ENCODE assay signal across 30 cellular contexts in genomic region chr7:39613577-39613976, GRCh38. TPM values are rescaled to one million over a fixed set of nuclear protein-coding genes. Genes with fewer than 3 reads are reported as not detected.
DNase-seq lines count a peak whose midpoint lies in the region; ATAC-seq, FAIRE-seq and TF ChIP-seq lines count a peak whose summit lies in the region.
"Had no signal": no experiment of that assay in that cellular context is flagged by ENCODE, and none has a peak within 500 bp of the region (broad histone marks: within the 10 kb centered on the region; RNA-seq: fewer than 3 reads in every experiment).

No MANE protein-coding gene starts in this region.

- no peaks in the 10 kb centered on the region for H3K9me1 ChIP-seq in endothelial cell of umbilical vein (replicated peaks; ENCODE audit: control insufficient read depth, extremely low read depth, insufficient read depth, low read length)

- 87 to 100% methylated on average over 2 to 4 of the region's 4 CpGs for WGBS in transverse colon (ENCODE audit: low coverage in 1 of 2), 2 donors

- DNase-seq in EL (peak; percentile 61), RWPE2 (ENCODE audit: low spot score) (no peak), endothelial cell of umbilical vein (ENCODE audit: low read depth, low spot score) (peak; percentile 79), myocyte (ENCODE audit: low read depth) (peak; percentile 13), transverse colon (no peak)
- no peak for DNase-seq in stimulated activated CD4-positive, alpha-beta T cell treated with anti-CD3 and anti-CD28 coated beads, Interleukin-1b, Interleukin-23, amount 100 ng/mL, for 48 hours
- no peak for DNase-seq in activated naive CD4-positive, alpha-beta T cell treated with Interleukin-2 at 50 U/mL for 16 hours
- DNase-seq: activated CD4-positive, alpha-beta T cell treated with anti-CD3 and anti-CD28 coated beads for 48 hours; activated T-cell treated with anti-CD3 and anti-CD28 coated beads, Interleukin-2, amount 50 U/mL, for 4 hours; BE2C; body of pancreas; CD8-positive, alpha-beta memory T cell; DMS153; GDM1; hippocampal formation; mesendoderm; naive B cell; NCI-H1694; NCI-H2171; NCI-H524 treated with DMSO at 0.1 percent for 48 hours; NK-92 treated with Interleukin-12 subunit alpha and Interleukin-12 subunit beta, amount 100 ng/mL, for 24 hours; nucleus accumbens; SHP77; small intestine; stimulated activated CD8-positive, alpha-beta memory T cell treated with anti-CD3 and anti-CD28 coated beads, Interleukin-4, amount 100 ng/mL, for 48 hours; stimulated activated naive CD8-positive, alpha-beta T cell treated with anti-CD3 and anti-CD28 coated beads, Interleukin-15, amount 100 ng/mL, for 72 hours; WERI-Rb-1 had no signal

- TF ChIP-seq POLR2A in endothelial cell of umbilical vein (IDR thresholded peaks at IDR 0.05; ENCODE audit: low read depth, low read length) (peak; percentile 44), transverse colon (IDR thresholded peaks at IDR 0.05) (no peak)

- in situ Hi-C loops in transverse colon (cut with MboI; ENCODE audit: low pct_ligation_motif_present in 1 of 4, low pct_unique_long_range_greater_than_20kb in 1 of 4, low sequenced_read_pairs in 3 of 4): no loop called here

- ATAC-seq in RWPE2 (ENCODE audit: low read depth) (peak; percentile 69), GM19324 (IDR thresholded peaks at IDR 0.05; ENCODE audit: low FRiP score, unreplicated experiment) (no peak)
- ATAC-seq: activated T-cell treated with anti-CD3 and anti-CD28 coated beads, Interleukin-2, amount 50 U/mL, for 4 hours; body of pancreas; left lobe of liver; stimulated activated naive CD8-positive, alpha-beta T cell treated with anti-CD3 and anti-CD28 coated beads, Interleukin-15, amount 100 ng/mL, for 72 hours had no signal

- intact Hi-C loops in endothelial cell of umbilical vein (cut with micrococcal nuclease): loop anchor here (1.0 kb wide), 1 partner anchor 10 kb away; the partner anchor contains the start of gene RALA
- intact Hi-C loops in transverse colon (cut with DNase I; ENCODE audit: low total_unique reads): no loop called here

- H3K9ac ChIP-seq in endothelial cell of umbilical vein (replicated peaks; ENCODE audit: extremely low read depth, insufficient read depth, low read length): peak overlapping the region; percentile 44

- peaks cover 3% of the 10 kb centered on the region for H3K9me3 ChIP-seq in RWPE2 (ENCODE audit: severe bottlenecking)
- H3K9me3 ChIP-seq in endothelial cell of umbilical vein (replicated peaks; ENCODE audit: control insufficient read depth, insufficient read depth, low read length): no peaks in the 10 kb centered on the region
- H3K9me3 ChIP-seq in transverse colon: no peaks in the 10 kb centered on the region
- H3K9me3 ChIP-seq: BE2C, body of pancreas had no signal

- TF ChIP-seq CTCF in RWPE2 (IDR thresholded peaks at IDR 0.05; ENCODE audit: poor library complexity, severe bottlenecking) (no peak), endothelial cell of umbilical vein (IDR thresholded peaks at IDR 0.05; ENCODE audit: extremely low read depth in 1 of 2, insufficient read depth in 1 of 2, low read depth in 1 of 2, low read length in 2 of 2) (no peak), transverse colon (IDR thresholded peaks at IDR 0.05) (no peak)

- peak; percentile 65 for FAIRE-seq in endothelial cell of umbilical vein (lab: Jason Lieb, UNC)
- FAIRE-seq: frontal cortex, small intestine had no signal

- dilution Hi-C loops in endothelial cell of umbilical vein (cut with MboI; ENCODE audit: extremely low pct_ligation_motif_present, low sequenced_read_pairs): no loop called here

- H4K20me1 ChIP-seq in endothelial cell of umbilical vein (replicated peaks; ENCODE audit: control insufficient read depth, extremely low read depth, insufficient read depth, low read length): no peaks in the 10 kb centered on the region

- H3K4me1 ChIP-seq in RWPE2 (ENCODE audit: insufficient read depth, poor library complexity, severe bottlenecking): peaks cover 35% of the 10 kb centered on the region
- H3K4me1 ChIP-seq in endothelial cell of umbilical vein (ENCODE audit: control insufficient read depth, extremely low read depth, insufficient read depth, low read length): peaks cover 60% of the 10 kb centered on the region
- peaks cover 0 to 6% (median 0%) of the 10 kb centered on the region in 4 donors for H3K4me1 ChIP-seq in transverse colon

- H3K79me2 ChIP-seq in endothelial cell of umbilical vein (ENCODE audit: control insufficient read depth, insufficient read depth, low read length): no peaks in the 10 kb centered on the region

- H3K36me3 ChIP-seq in RWPE2 (ENCODE audit: low read depth) (no peaks in the 10 kb centered on the region), endothelial cell of umbilical vein (ENCODE audit: control insufficient read depth in 2 of 2, extremely low read depth in 1 of 2, insufficient read depth in 2 of 2, low read length in 2 of 2) (no peaks in the 10 kb centered on the region), transverse colon (no peaks in the 10 kb centered on the region)
- H3K36me3 ChIP-seq: BE2C, WERI-Rb-1 had no signal

- H3K4me3 ChIP-seq in RWPE2 (ENCODE audit: severe bottlenecking) (no peak overlapping the region), endothelial cell of umbilical vein (replicated peaks in 1 of 3; ENCODE audit: insufficient read depth in 1 of 3, low read depth in 1 of 3, low read length in 3 of 3) (no peak overlapping the region), transverse colon (no peak overlapping the region)
- H3K4me3 ChIP-seq: body of pancreas had no signal

- H3K4me2 ChIP-seq in endothelial cell of umbilical vein (ENCODE audit: insufficient read depth, low read length): peak overlapping the region; percentile 53

- no peak for TF ChIP-seq EP300 in transverse colon (IDR thresholded peaks at IDR 0.05; ENCODE audit: low read depth)

- H3K27ac ChIP-seq in RWPE2 (ENCODE audit: poor library complexity, severe bottlenecking): peak overlapping the region; percentile 63
- H3K27ac ChIP-seq in endothelial cell of umbilical vein (ENCODE audit: insufficient read depth, low read depth, low read length): peak overlapping the region; percentile 89
- no peak overlapping the region for H3K27ac ChIP-seq in transverse colon
- H3K27ac ChIP-seq: body of pancreas, WERI-Rb-1 had no signal

- BruUV-seq in endothelial cell of umbilical vein (replicated peaks; lab: Mats Ljungman, UMichigan): no TSS peak

- no peak overlapping the region for H2AFZ ChIP-seq in endothelial cell of umbilical vein (ENCODE audit: low read depth, low read length)

- H3K27me3 ChIP-seq in RWPE2 (ENCODE audit: insufficient read depth, poor library complexity, severe bottlenecking): no peaks in the 10 kb centered on the region
- H3K27me3 ChIP-seq in endothelial cell of umbilical vein (ENCODE audit: control insufficient read depth in 2 of 2, insufficient read depth in 2 of 2, low read length in 2 of 2): no peaks in the 10 kb centered on the region
- H3K27me3 ChIP-seq in transverse colon: peaks cover 12% of the 10 kb centered on the region
- H3K27me3 ChIP-seq: BE2C, body of pancreas had no signal

- POLR2A ChIA-PET in endothelial cell of umbilical vein (lab: Charles Lee): interaction anchor here (0.9 to 1.5 kb wide), 5 partner anchors 9 to 33 kb away, joined by 4 to 13 read pairs (median 6); partner anchors contain the start of gene RALA

- CTCF ChIA-PET in endothelial cell of umbilical vein (lab: Charles Lee): interaction anchor here (1.0 to 10.5 kb wide), 8 partner anchors 9 to 96 kb away, joined by 3 to 134 read pairs (median 4); partner anchors contain the start of gene RALA

TF ChIP-seq in endothelial cell of umbilical vein, 7 proteins besides CTCF, POLR2A, EP300 and RAD21:
- TF ChIP-seq FOS (IDR thresholded peaks at IDR 0.05; ENCODE audit: borderline replicate concordance, insufficient read depth, low read length): peak; percentile 81
- TF ChIP-seq MYC (IDR thresholded peaks at IDR 0.05; ENCODE audit: low read depth, low read length): no peak
- no peak for TF ChIP-seq POLR2AphosphoS5 (IDR thresholded peaks at IDR 0.05; ENCODE audit: insufficient read depth, low read depth, low read length)
- no peak for TF ChIP-seq MAX (IDR thresholded peaks at IDR 0.05; ENCODE audit: insufficient read depth, insufficient read length)
- TF ChIP-seq GATA2 (IDR thresholded peaks at IDR 0.05; ENCODE audit: insufficient read depth, insufficient read length, low read depth, low read length): peak; percentile 90
- TF ChIP-seq JUN (IDR thresholded peaks at IDR 0.05; ENCODE audit: borderline replicate concordance, insufficient read depth, insufficient read length, low read depth): peak; percentile 40
- no peak for TF ChIP-seq EZH2 (IDR thresholded peaks at IDR 0.05; ENCODE audit: borderline replicate concordance, low read depth, low read length, severe bottlenecking)

RNA-seq across cellular contexts. Expression of gene RALA, which starts 9.8 kb away (rescaled TPM):
- total RNA-seq in endothelial cell of umbilical vein (181 and 191 TPM in 2 replicates), myocyte (16.5 and 17.3 TPM in 2 replicates), transverse colon (10 to 100 TPM in 2 of 4 donors, 1 to 10 TPM in 2; 5.4 to 29.8 (median 17.9) TPM)
- polyA plus RNA-seq in endothelial cell of umbilical vein: 81.8 and 91.1 TPM in 2 replicates
- polyA plus RNA-seq in endothelial cell of umbilical vein (2011; cell fraction: cytosol; rRNA removed): 88.8 and 97.8 TPM in 2 replicates
- polyA plus RNA-seq in endothelial cell of umbilical vein (2011; cell fraction: nucleus; rRNA removed): 67.4 and 76.6 TPM in 2 replicates
- polyA plus RNA-seq in endothelial cell of umbilical vein (2012): 171 and 184 TPM in 2 replicates
- polyA minus RNA-seq in endothelial cell of umbilical vein: 195 and 198 TPM in 2 replicates
- polyA minus RNA-seq in endothelial cell of umbilical vein (2011; cell fraction: cytosol; rRNA and poly(A)+ RNA removed): 25.4 TPM
- 138 and 223 TPM in 2 replicates for polyA minus RNA-seq in endothelial cell of umbilical vein (2011; cell fraction: nucleus; rRNA and poly(A)+ RNA removed)
- polyA plus RNA-seq in myocyte (2012): 62.0 TPM

RNA-seq across cellular contexts. Expression of gene YAE1, which starts 47.4 kb away (rescaled TPM):
- 20.6 and 20.7 TPM in 2 replicates for total RNA-seq in endothelial cell of umbilical vein
- polyA plus RNA-seq in endothelial cell of umbilical vein: 10.6 and 13.3 TPM in 2 replicates
- 21.6 and 21.8 TPM in 2 replicates for polyA plus RNA-seq in endothelial cell of umbilical vein (2011; cell fraction: cytosol; rRNA removed)
- polyA plus RNA-seq in endothelial cell of umbilical vein (2011; cell fraction: nucleus; rRNA removed): 13.8 and 18.9 TPM in 2 replicates
- 31.5 and 34.3 TPM in 2 replicates for polyA plus RNA-seq in endothelial cell of umbilical vein (2012)
- polyA minus RNA-seq in endothelial cell of umbilical vein: 17.1 and 29.9 TPM in 2 replicates
- 9.3 TPM for polyA minus RNA-seq in endothelial cell of umbilical vein (2011; cell fraction: cytosol; rRNA and poly(A)+ RNA removed)
- polyA minus RNA-seq in endothelial cell of umbilical vein (2011; cell fraction: nucleus; rRNA and poly(A)+ RNA removed): 13.2 and 20.7 TPM in 2 replicates
- total RNA-seq in myocyte: 30.6 and 31.3 TPM in 2 replicates
- 24.0 TPM for polyA plus RNA-seq in myocyte (2012)
- 10 to 100 TPM in 3 of 4 donors, 1 to 10 TPM in 1; 1.4 to 22.9 (median 13.3) TPM for total RNA-seq in transverse colon

Comparison
In these comparisons a context has a peak if more than half of its experiments do, and no peak if none do; other contexts are left out.
1. DNase-seq: peak in EL (single experiment), endothelial cell of umbilical vein (single experiment) and myocyte (single experiment); none in RWPE2 (single experiment), transverse colon (single experiment), stimulated activated CD4-positive, alpha-beta T cell treated with anti-CD3 and anti-CD28 coated beads, Interleukin-1b, Interleukin-23, amount 100 ng/mL, for 48 hours (single experiment) and activated naive CD4-positive, alpha-beta T cell treated with Interleukin-2 at 50 U/mL for 16 hours (single experiment).
2. H3K27ac ChIP-seq: peak in RWPE2 (single experiment) and endothelial cell of umbilical vein (single experiment); none in transverse colon (0 of 4).